In genomic region chr5:160311491-160312138, GRCh38 we compare ENCODE assay signal across 8 cellular contexts. TPM values are rescaled to one million over a fixed set of nuclear protein-coding genes. Genes with fewer than 3 reads are reported as not detected.
DNase-seq lines count a peak whose midpoint lies in the region; ATAC-seq and TF ChIP-seq lines count a peak whose summit lies in the region.

No MANE protein-coding gene starts in this region.

- peak overlapping the region; percentile 89 for H3K4me3 Mint-ChIP-seq in mesothelial cell of epicardium

- TF ChIP-seq CTCF in coronary artery (IDR thresholded peaks at IDR 0.05) (no peak), mesothelial cell of epicardium (IDR thresholded peaks at IDR 0.05; ENCODE audit: unreplicated experiment) (no peak)

- H3K27me3 ChIP-seq in HUES48 (ENCODE audit: control insufficient read depth, insufficient read depth, low read length) = no peaks in the 10 kb centered on the region

- DNase-seq in coronary artery (ENCODE audit: low spot score) (no peak), mesothelial cell of epicardium (ENCODE audit: low spot score in 2 of 2, unreplicated experiment in 2 of 2) (no peak), mucosa of gallbladder (ENCODE audit: low spot score) (no peak), cortex of kidney (lab: John Stamatoyannopoulos, UW) (no peak), middle frontal gyrus (ENCODE audit: extremely low spot score, low spot score) (no peak)

- peak; percentile 5 for ATAC-seq in GM18868 (IDR thresholded peaks at IDR 0.05; ENCODE audit: unreplicated experiment)
- ATAC-seq in activated CD4-positive, CD25-positive, alpha-beta regulatory T cell treated with anti-CD3 and anti-CD28 coated beads, Interleukin-2, amount 50 U/mL, for 24 hours = no peak

- peaks cover 3% of the 10 kb centered on the region for H3K36me3 Mint-ChIP-seq in mesothelial cell of epicardium

- H3K9ac ChIP-seq in HUES48 (ENCODE audit: low read depth, low read length) = peak overlapping the region; percentile 81

- peak overlapping the region; percentile 84 for H3K27ac ChIP-seq in HUES48 (ENCODE audit: low read depth, low read length)
- H3K27ac ChIP-seq in coronary artery = no peak overlapping the region

- peaks cover 3% of the 10 kb centered on the region for H3K27me3 Mint-ChIP-seq in mesothelial cell of epicardium (ENCODE audit: low read depth)

- no peaks in the 10 kb centered on the region for H3K9me3 ChIP-seq in HUES48 (ENCODE audit: control insufficient read depth, insufficient read depth, low read length)

- H3K4me1 ChIP-seq in HUES48 (ENCODE audit: control insufficient read depth, insufficient read depth, low read length) = peaks cover 35% of the 10 kb centered on the region

- H3K4me1 Mint-ChIP-seq in mesothelial cell of epicardium = peaks cover 23% of the 10 kb centered on the region

- peak overlapping the region; percentile 45 for H3K27ac Mint-ChIP-seq in mesothelial cell of epicardium

- H3K9me3 Mint-ChIP-seq in mesothelial cell of epicardium = no peaks in the 10 kb centered on the region

- peaks cover 39% of the 10 kb centered on the region for H3K36me3 ChIP-seq in HUES48 (ENCODE audit: control insufficient read depth, insufficient read depth, low read length)

- H3K4me3 ChIP-seq in HUES48 (ENCODE audit: low read depth, low read length) (peak overlapping the region; percentile 90), coronary artery (peak overlapping the region; percentile 90)

RNA-seq across cellular contexts. Expression of gene CCNJL, which starts 0.7 kb away (rescaled TPM):
- total RNA-seq in mesothelial cell of epicardium (8.2 to 9.7 TPM (median 8.9 TPM) in 3 replicates), mucosa of gallbladder (1.3 TPM)

RNA-seq across cellular contexts. Expression of gene C1QTNF2, which starts 58.8 kb away (rescaled TPM):
- total RNA-seq in mesothelial cell of epicardium (1.3 to 1.8 TPM (median 1.4 TPM) in 3 replicates), mucosa of gallbladder (2.2 TPM)
